In genomic region chrX:107118322-107119147, GRCh38 we compare ENCODE assay signal across 7 cellular contexts. TPM values are rescaled to one million over a fixed set of nuclear protein-coding genes. Genes with fewer than 3 reads are reported as not detected.
DNase-seq lines count a peak whose midpoint lies in the region; ATAC-seq and TF ChIP-seq lines count a peak whose summit lies in the region.

Gene RBM41 (minus strand): TSS chrX:107118822. CDS start chrX:107118773, 49 bp downstream.

- H3K9me3 ChIP-seq in gastrocnemius medialis = no peaks in the 10 kb centered on the region

- H3K27ac ChIP-seq in brain microvascular endothelial cell = peak within 1 kb of the TSS; percentile 52
- H3K27ac ChIP-seq in gastrocnemius medialis = peak within 1 kb of the TSS; percentile 75 to 83 (median 78)

- peaks cover 2% of the 10 kb centered on the region for H3K36me3 ChIP-seq in brain microvascular endothelial cell (replicated peaks)
- peaks cover 0 to 24% of the 10 kb centered on the region in 2 donors for H3K36me3 ChIP-seq in gastrocnemius medialis

- H3K4me3 ChIP-seq in brain microvascular endothelial cell (ENCODE audit: low read depth, low read length) (peak within 1 kb of the TSS; percentile 65), iPS-11a (ENCODE audit: low read depth, low read length) (peak within 1 kb of the TSS; percentile 61), gastrocnemius medialis (peak within 1 kb of the TSS; percentile 62 to 83 (median 74))

- intact Hi-C loops in gastrocnemius medialis (cut with DNase I; ENCODE audit: low total_unique reads) = loop anchor here (5.0 to 10.0 kb wide), 3 partner anchors 116 to 976 kb away; partner anchors contain the start of genes ATG4A, MORC4, PRPS1 and PSMD10

- no peaks in the 10 kb centered on the region for H3K27me3 ChIP-seq in brain microvascular endothelial cell (replicated peaks)
- no peaks in the 10 kb centered on the region for H3K27me3 ChIP-seq in gastrocnemius medialis

- H3K4me1 ChIP-seq in gastrocnemius medialis = peaks cover 5 to 10% of the 10 kb centered on the region in 2 donors

- no peak for TF ChIP-seq CTCF in brain microvascular endothelial cell (IDR thresholded peaks at IDR 0.05; ENCODE audit: low read depth, low read length, missing control alignments)
- TF ChIP-seq CTCF in gastrocnemius medialis (IDR thresholded peaks at IDR 0.05 in 4 of 5, conservative IDR thresholded peaks at IDR 0.05 in 1 of 5) = no peak

- peak; percentile 58 for DNase-seq in NCI-H2081 treated with DMSO at 0.1 percent for 48 hours (lab: John Stamatoyannopoulos, UW)
- peak; percentile 69 for DNase-seq in UCSD-AML1 (lab: John Stamatoyannopoulos, UW; ENCODE audit: unreplicated experiment)
- peak; percentile 68 for DNase-seq in brain microvascular endothelial cell
- peak; percentile 49 to 72 for DNase-seq in gastrocnemius medialis

- no peak for TF ChIP-seq POLR2A in gastrocnemius medialis (IDR thresholded peaks at IDR 0.05)

- in situ Hi-C loops in brain microvascular endothelial cell (cut with HindIII; ENCODE audit: low pct_ligation_motif_present, low sequenced_read_pairs) = no loop called here
- in situ Hi-C loops in gastrocnemius medialis (cut with MboI; ENCODE audit: low sequenced_read_pairs in 4 of 4) = no loop called here

- peak; percentile 100 for ATAC-seq in GM18519 (IDR thresholded peaks at IDR 0.05; ENCODE audit: low FRiP score, unreplicated experiment)
- ATAC-seq in HG03060 (IDR thresholded peaks at IDR 0.05; ENCODE audit: low read depth, unreplicated experiment) = peak; percentile 97
- peak; percentile 99 for ATAC-seq in gastrocnemius medialis

RNA-seq across cellular contexts. Expression of gene RBM41, which starts in this region (rescaled TPM):
- 10 to 100 TPM in 3 of 4 donors, 1 to 10 TPM in 1; 9.9 to 16.0 (median 13.2) TPM for total RNA-seq in gastrocnemius medialis

Comparison
In these comparisons a context has a peak if more than half of its experiments do, and no peak if none do; other contexts are left out.
1. Peak in every context shown above with its lines: DNase-seq, ATAC-seq, H3K4me3 ChIP-seq and H3K27ac ChIP-seq.